In genomic region chr11:62336949-62337681, GRCh38 we compare ENCODE assay signal across 8 cellular contexts. TPM values are rescaled to one million over a fixed set of nuclear protein-coding genes. Genes with fewer than 3 reads are reported as not detected.
A peak's percentile ranks its signal among the peaks of the same experiment; 100 is the strongest.
DNase-seq lines count a peak whose midpoint lies in the region; ATAC-seq and TF ChIP-seq lines count a peak whose summit lies in the region.

Gene ASRGL1 (plus strand): TSS chr11:62337448. CDS start chr11:62337978, 530 bp downstream.

- H3K4me1 ChIP-seq in DOHH2 (ENCODE audit: control insufficient read depth, low read length) (peaks cover 6% of the 10 kb centered on the region), mesodermal cell (ENCODE audit: control insufficient read depth, insufficient read depth, low read length, poor library complexity, severe bottlenecking) (no peaks in the 10 kb centered on the region)

- H3K9me2 ChIP-seq in DOHH2 (replicated peaks; ENCODE audit: control insufficient read depth, low read length) = no peaks in the 10 kb centered on the region

- no peaks in the 10 kb centered on the region for H4K20me1 ChIP-seq in DOHH2 (ENCODE audit: control insufficient read depth, insufficient read depth, low read depth, low read length)

- H3K4me2 ChIP-seq in DOHH2 (ENCODE audit: low read length) = peak within 1 kb of the TSS; percentile 48

- no peaks in the 10 kb centered on the region for H3K36me3 ChIP-seq in DOHH2 (ENCODE audit: control insufficient read depth, low read length)
- no peaks in the 10 kb centered on the region for H3K36me3 ChIP-seq in mesodermal cell (ENCODE audit: control insufficient read depth, insufficient read depth, low read length)

- no peak for TF ChIP-seq CTCF in DOHH2 (IDR thresholded peaks at IDR 0.05; ENCODE audit: low read depth, low read length, poor library complexity, severe bottlenecking)

- in situ Hi-C loops in endometrial microvascular endothelial cells (cut with HindIII; ENCODE audit: inconsistent ontology term, low pct_unique_long_range_greater_than_20kb, low sequenced_read_pairs) = no loop called here

- no peaks in the 10 kb centered on the region for H3K9me3 ChIP-seq in DOHH2 (ENCODE audit: control insufficient read depth, insufficient read depth, low read length)
- H3K9me3 ChIP-seq in mesodermal cell (ENCODE audit: control insufficient read depth, low read length) = no peaks in the 10 kb centered on the region

- ATAC-seq in HG03439 (IDR thresholded peaks at IDR 0.05; ENCODE audit: unreplicated experiment) (peak; percentile 51), HG02840 (IDR thresholded peaks at IDR 0.05; ENCODE audit: low FRiP score, unreplicated experiment) (no peak)

- H3K27me3 ChIP-seq in DOHH2 (ENCODE audit: control insufficient read depth, low read length) = peaks cover 44% of the 10 kb centered on the region

- H3K4me3 ChIP-seq in DOHH2 (ENCODE audit: low read length) (peak within 1 kb of the TSS; percentile 60), mesodermal cell (ENCODE audit: extremely low read depth, insufficient read depth, low read length, poor library complexity, severe bottlenecking) (peak within 1 kb of the TSS; percentile 64)

- WGBS in mesodermal cell (ENCODE audit: insufficient coverage in 2 of 2), 2 experiments = 25% methylated on average over 61 to 64 of the region's 67 CpGs

- peak; percentile 68 for DNase-seq in NCI-H82 treated with DMSO at 0.1 percent for 48 hours (lab: John Stamatoyannopoulos, UW; ENCODE audit: unreplicated experiment)
- peak; percentile 18 for DNase-seq in activated CD8-positive, alpha-beta memory T cell treated with anti-CD3 and anti-CD28 coated beads, Interleukin-2, amount 50 U/mL, for 24 hours (ENCODE audit: extremely low read depth)
- peak; percentile 51 for DNase-seq in stimulated activated CD8-positive, alpha-beta memory T cell treated with anti-CD3 and anti-CD28 coated beads, Interleukin-15, amount 100 ng/mL, for 1 hour (ENCODE audit: low read depth)

- no peaks in the 10 kb centered on the region; the same call in 1 of the 2 replicates for H3F3A ChIP-seq in DOHH2 (ENCODE audit: control insufficient read depth, insufficient read depth)

- H3K27ac ChIP-seq in DOHH2 (ENCODE audit: low read depth, low read length) = no peak within 1 kb of the TSS
- no peak within 1 kb of the TSS for H3K27ac ChIP-seq in mesodermal cell (ENCODE audit: low read depth, low read length, severe bottlenecking)

- no peaks in the 10 kb centered on the region for H3K79me2 ChIP-seq in DOHH2 (ENCODE audit: control insufficient read depth, low read length)

RNA-seq across cellular contexts. Expression of gene ASRGL1, which starts in this region (rescaled TPM):
- 53.3 TPM for total RNA-seq in endometrial microvascular endothelial cells (ENCODE audit: inconsistent ontology term)
- polyA plus RNA-seq in mesodermal cell (2013, experiment 1 of 2) = 8.8 TPM
- polyA plus RNA-seq in mesodermal cell (2013, experiment 2 of 2) = 12.1 TPM

Comparison
In these comparisons a context has a peak if more than half of its experiments do, and no peak if none do; other contexts are left out.
1. DNase-seq: peak in every context shown above with its lines; median percentile 68 in NCI-H82 treated with DMSO at 0.1 percent for 48 hours; 51 in stimulated activated CD8-positive, alpha-beta memory T cell treated with anti-CD3 and anti-CD28 coated beads, Interleukin-15, amount 100 ng/mL, for 1 hour; 18 in activated CD8-positive, alpha-beta memory T cell treated with anti-CD3 and anti-CD28 coated beads, Interleukin-2, amount 50 U/mL, for 24 hours.